Comparison of ENCODE assay signal across 1 cellular context in the genomic region with DNA sequence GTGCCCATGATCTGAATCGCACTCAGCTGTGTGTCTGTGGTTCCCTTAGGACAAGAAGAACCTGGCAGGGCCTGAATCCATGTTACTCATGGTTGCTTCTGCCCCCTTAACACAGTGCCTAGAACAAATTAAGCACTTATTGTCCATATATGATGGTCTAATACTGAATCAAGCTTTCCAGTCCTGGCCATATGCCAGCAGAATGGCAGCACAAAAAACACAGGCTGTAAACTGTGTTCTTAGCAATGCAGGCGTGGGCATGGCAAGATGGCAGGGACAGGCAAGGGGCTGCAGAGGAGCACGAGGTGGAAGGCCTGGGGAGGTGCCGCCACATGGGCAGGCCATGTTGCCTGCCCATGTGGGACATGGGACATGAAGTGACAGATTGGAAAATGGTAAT.
TF ChIP-seq lines count a peak whose summit lies in the region.

No MANE protein-coding gene starts in this region.

TF ChIP-seq in SK-N-SH treated with all-trans-retinoic acid at 6 μM for 48 hours, 23 proteins besides CTCF, POLR2A, EP300 and RAD21 (continued from another document):
- no peak for TF ChIP-seq PPARA (CRISPR knock-in tag; IDR thresholded peaks at IDR 0.05; ENCODE audit: borderline replicate concordance)
- TF ChIP-seq RARB (CRISPR knock-in tag; IDR thresholded peaks at IDR 0.05) = no peak
